Comparison of ENCODE assay signal across 18 cellular contexts in the genomic region with DNA sequence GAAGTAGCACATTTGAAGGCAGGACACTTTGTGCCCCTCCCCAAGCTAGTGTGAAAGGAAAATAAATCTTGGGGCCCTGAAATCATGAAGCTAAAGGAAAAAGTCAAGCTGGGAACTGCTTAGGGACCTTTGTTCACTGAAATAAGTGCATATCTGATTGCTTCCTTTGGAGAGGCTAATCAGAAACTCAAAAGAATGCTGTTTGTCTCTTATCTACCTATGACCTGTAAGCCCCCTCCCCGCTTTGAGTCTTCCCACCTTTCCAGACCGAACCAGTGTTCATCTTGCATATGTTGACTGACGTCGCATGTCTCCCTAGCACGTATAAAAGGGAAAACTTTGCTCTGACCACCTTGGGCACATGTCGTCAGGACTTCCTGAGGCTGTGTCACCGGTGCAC. TPM values are rescaled to one million over a fixed set of nuclear protein-coding genes. Genes with fewer than 3 reads are reported as not detected.
A peak's percentile ranks its signal among the peaks of the same experiment; 100 is the strongest.
DNase-seq lines count a peak whose midpoint lies in the region; ATAC-seq and TF ChIP-seq lines count a peak whose summit lies in the region.
"Had no signal": no experiment of that assay in that cellular context is flagged by ENCODE, and none has a peak within 500 bp of the region (broad histone marks: within the 10 kb centered on the region; RNA-seq: fewer than 3 reads in every experiment).

No MANE protein-coding gene starts in this region.

- peak overlapping the region in 9 of 11 experiments; percentile 30 to 67 (median 62); a peak in 11 of 22 replicates for H3K4me2 ChIP-seq in BLaER1 treated with 17β-estradiol and CSF1 and Interleukin-3, amounts not matched to agents 10 nM and 100 nM
- H3K4me2 ChIP-seq in GM23338, result 0 out of 2 replicates have a peak overlapping the region, but pooled peaks have one; percentile 20

- H3K9me3 Mint-ChIP-seq in GM23338, result peaks cover 4% of the 10 kb centered on the region
- no peaks in the 10 kb centered on the region for H3K9me3 Mint-ChIP-seq in dendritic cell treated with granulocyte-macrophage colony-stimulating factor and Interleukin-4, amounts not matched to agents 40 ng/mL and 50 ng/mL, for 4 days
- H3K9me3 Mint-ChIP-seq in effector memory CD8-positive, alpha-beta T cell, result no peaks in the 10 kb centered on the region
- H3K9me3 Mint-ChIP-seq: CD8-positive, alpha-beta T cell had no signal

- H3K27me3 Mint-ChIP-seq in GM23338 (ENCODE audit: insufficient read depth, low read depth, poor library complexity), result peaks cover 98% of the 10 kb centered on the region
- H3K27me3 Mint-ChIP-seq in dendritic cell treated with granulocyte-macrophage colony-stimulating factor and Interleukin-4, amounts not matched to agents 40 ng/mL and 50 ng/mL, for 4 days, result peaks cover 5% of the 10 kb centered on the region
- H3K27me3 Mint-ChIP-seq in effector memory CD8-positive, alpha-beta T cell, result peaks cover 32 to 59% of the 10 kb centered on the region in 2 donors

- no peaks in the 10 kb centered on the region for H3F3A ChIP-seq in GM23338 (replicated peaks; ENCODE audit: low read depth)

- no peak for TF ChIP-seq CTCF in GM23338 (conservative IDR thresholded peaks at IDR 0.05; ENCODE audit: low read depth in 2 of 2)

- H3K27ac Mint-ChIP-seq in GM23338, result no peak overlapping the region
- peak overlapping the region; percentile 89 for H3K27ac Mint-ChIP-seq in dendritic cell treated with granulocyte-macrophage colony-stimulating factor and Interleukin-4, amounts not matched to agents 40 ng/mL and 50 ng/mL, for 4 days
- no peak overlapping the region for H3K27ac Mint-ChIP-seq in effector memory CD8-positive, alpha-beta T cell
- H3K27ac Mint-ChIP-seq: CD8-positive, alpha-beta T cell had no signal

- H3K9ac ChIP-seq in BLaER1 treated with 17β-estradiol and CSF1 and Interleukin-3, amounts not matched to agents 10 nM and 100 nM, result no peak overlapping the region
- H3K9ac ChIP-seq in iPS-20b (ENCODE audit: low read depth, low read length), result no peak overlapping the region
- H3K9ac ChIP-seq: GM23248 had no signal

- peaks cover 0 to 3% (median 0%) of the 10 kb centered on the region in 11 experiments; a peak in 1 of 22 replicates for H3K9me3 ChIP-seq in BLaER1 treated with 17β-estradiol and CSF1 and Interleukin-3, amounts not matched to agents 10 nM and 100 nM (replicated peaks in 1 of 11)
- no peaks in the 10 kb centered on the region for H3K9me3 ChIP-seq in iPS-20b (ENCODE audit: insufficient read depth, low read depth, low read length)

- H3K4me1 Mint-ChIP-seq in GM23338, result peaks cover 28% of the 10 kb centered on the region; the same call in 2 of the 3 replicates
- H3K4me1 Mint-ChIP-seq in dendritic cell treated with granulocyte-macrophage colony-stimulating factor and Interleukin-4, amounts not matched to agents 40 ng/mL and 50 ng/mL, for 4 days (ENCODE audit: low read depth), result peaks cover 65% of the 10 kb centered on the region
- no peaks in the 10 kb centered on the region for H3K4me1 Mint-ChIP-seq in effector memory CD8-positive, alpha-beta T cell (ENCODE audit: low read depth in 2 of 2)

- H3K4me1 ChIP-seq in BLaER1 treated with 17β-estradiol and CSF1 and Interleukin-3, amounts not matched to agents 10 nM and 100 nM, result peaks cover 15 to 23% (median 21%) of the 10 kb centered on the region in 10 experiments
- H3K4me1 ChIP-seq in GM23338 (ENCODE audit: insufficient read depth), result peaks cover 10% of the 10 kb centered on the region; the same call in 1 of the 2 replicates
- H3K4me1 ChIP-seq in iPS-20b (ENCODE audit: insufficient read depth, low read length), result peaks cover 13% of the 10 kb centered on the region

- H3K4me3 Mint-ChIP-seq in GM23338, result no peak overlapping the region
- H3K4me3 Mint-ChIP-seq in dendritic cell treated with granulocyte-macrophage colony-stimulating factor and Interleukin-4, amounts not matched to agents 40 ng/mL and 50 ng/mL, for 4 days, result no peak overlapping the region
- no peak overlapping the region for H3K4me3 Mint-ChIP-seq in effector memory CD8-positive, alpha-beta T cell
- H3K4me3 Mint-ChIP-seq: CD8-positive, alpha-beta T cell had no signal

- H3K36me3 ChIP-seq in BLaER1 treated with 17β-estradiol and CSF1 and Interleukin-3, amounts not matched to agents 10 nM and 100 nM, result no peaks in the 10 kb centered on the region; a peak in 1 of 22 replicates
- no peaks in the 10 kb centered on the region for H3K36me3 ChIP-seq in GM23338 (ENCODE audit: insufficient read depth)
- H3K36me3 ChIP-seq in iPS-20b (ENCODE audit: insufficient read depth, low read depth, low read length), result no peaks in the 10 kb centered on the region

- H2AFZ ChIP-seq in GM23338, result no peak overlapping the region
- H2AFZ ChIP-seq: GM23248 had no signal

- H3K27ac ChIP-seq in BLaER1 treated with 17β-estradiol and CSF1 and Interleukin-3, amounts not matched to agents 10 nM and 100 nM, result no peak overlapping the region
- H3K27ac ChIP-seq in GM23338 (ENCODE audit: low read depth) (no peak overlapping the region), iPS-20b (ENCODE audit: low read length) (no peak overlapping the region)
- H3K27ac ChIP-seq: C4-2B, GM23248 had no signal

- H3K79me2 ChIP-seq in GM23338 (replicated peaks; ENCODE audit: insufficient read depth), result no peaks in the 10 kb centered on the region

- no peaks in the 10 kb centered on the region for H3K36me3 Mint-ChIP-seq in GM23338 (ENCODE audit: low read depth)
- H3K36me3 Mint-ChIP-seq in dendritic cell treated with granulocyte-macrophage colony-stimulating factor and Interleukin-4, amounts not matched to agents 40 ng/mL and 50 ng/mL, for 4 days (ENCODE audit: low read depth), result no peaks in the 10 kb centered on the region
- H3K36me3 Mint-ChIP-seq in effector memory CD8-positive, alpha-beta T cell (ENCODE audit: insufficient read depth), result peaks cover under 1% of the 10 kb centered on the region
- H3K36me3 Mint-ChIP-seq: CD8-positive, alpha-beta T cell had no signal

- H3K27me3 ChIP-seq in BLaER1 treated with 17β-estradiol and CSF1 and Interleukin-3, amounts not matched to agents 10 nM and 100 nM, result no peaks in the 10 kb centered on the region
- H3K27me3 ChIP-seq in GM23338 (ENCODE audit: insufficient read depth), result peaks cover 98% of the 10 kb centered on the region
- H3K27me3 ChIP-seq in iPS-20b (ENCODE audit: insufficient read depth, low read length), result peaks cover 98% of the 10 kb centered on the region

- no peaks in the 10 kb centered on the region for H4K20me1 ChIP-seq in BLaER1 treated with 17β-estradiol and CSF1 and Interleukin-3, amounts not matched to agents 10 nM and 100 nM
- peaks cover 56% of the 10 kb centered on the region for H4K20me1 ChIP-seq in GM23338 (replicated peaks; ENCODE audit: insufficient read depth)

- no peak overlapping the region for H3K4me3 ChIP-seq in BLaER1 treated with 17β-estradiol and CSF1 and Interleukin-3, amounts not matched to agents 10 nM and 100 nM
- H3K4me3 ChIP-seq in GM23338 (no peak overlapping the region), iPS-20b (ENCODE audit: low read length) (0 out of 2 replicates have a peak overlapping the region, but pooled peaks have one; percentile 21)
- H3K4me3 ChIP-seq: GM23248 had no signal

- DNase-seq in GM23338 (ENCODE audit: low spot score), result peak; percentile 50
- DNase-seq in effector memory CD8-positive, alpha-beta T cell, result no peak
- DNase-seq: ACHN; CD8-positive, alpha-beta T cell; COR-L47; DMS153; DND-41; GF-D8; GM23248; H7; IMR-90; KBM-7 had no signal

- intact Hi-C loops in dendritic cell treated with granulocyte-macrophage colony-stimulating factor and Interleukin-4, amounts not matched to agents 40 ng/mL and 50 ng/mL, for 4 days (cut with micrococcal nuclease), result no loop called here

- H3K9me2 ChIP-seq in GM23338 (ENCODE audit: insufficient read depth), result no peaks in the 10 kb centered on the region

- ATAC-seq in GM23338 (peak; percentile 13; the same call in 1 of the 3 replicates), GM21723 (IDR thresholded peaks at IDR 0.05; ENCODE audit: unreplicated experiment) (no peak), GM21717 (IDR thresholded peaks at IDR 0.05; ENCODE audit: unreplicated experiment) (no peak)
- no peak for ATAC-seq in effector memory CD8-positive, alpha-beta T cell (replicated peaks)
- ATAC-seq: CD8-positive, alpha-beta T cell had no signal

TF ChIP-seq in GM23338, 12 proteins besides CTCF, POLR2A, EP300 and RAD21 (continues in another document):
- no peak for TF ChIP-seq EZH2phosphoT487 (IDR thresholded peaks at IDR 0.05; ENCODE audit: unreplicated experiment)
- TF ChIP-seq POLR2AphosphoS5 (IDR thresholded peaks at IDR 0.05; ENCODE audit: low read depth), result no peak
- no peak for TF ChIP-seq EZH2 (IDR thresholded peaks at IDR 0.05; ENCODE audit: low read depth, unreplicated experiment)
- TF ChIP-seq JUNB (IDR thresholded peaks at IDR 0.05; ENCODE audit: unreplicated experiment), result no peak
- TF ChIP-seq STAT1 (IDR thresholded peaks at IDR 0.05; ENCODE audit: unreplicated experiment), result no peak

RNA-seq across cellular contexts. Expression of a gene that starts 53.1 kb away (rescaled TPM):
- 0.04 TPM in 1 of 2 replicates, not detected in the other for total RNA-seq in GM23338 (2014; rRNA removed; shearing (Covaris generic))
- not detected in 2 replicates for polyA plus RNA-seq in GM23338 (2016; fragmentation: Nextera tagmentation; extraction: Ambion mirVana)
